ENCODE assay signal across 8 cellular contexts in genomic region chr1:117093870-117094621, GRCh38. TPM values are rescaled to one million over a fixed set of nuclear protein-coding genes. Genes with fewer than 3 reads are reported as not detected.
DNase-seq lines count a peak whose midpoint lies in the region; ATAC-seq, FAIRE-seq and TF ChIP-seq lines count a peak whose summit lies in the region.

No MANE protein-coding gene starts in this region.

- H3K9me3 Mint-ChIP-seq in CD4-positive, alpha-beta memory T cell: no peaks in the 10 kb centered on the region
- H3K9me3 Mint-ChIP-seq in T-cell (no peaks in the 10 kb centered on the region), nephron progenitor cell (no peaks in the 10 kb centered on the region)

- no peak overlapping the region for H3K27ac ChIP-seq in CD4-positive, alpha-beta memory T cell (ENCODE audit: low read depth, low read length)
- H3K27ac ChIP-seq in dorsolateral prefrontal cortex (peak overlapping the region in 57 of 59 donors; percentile 14 to 92 (median 78)), kidney (ENCODE audit: low read depth in 2 of 2, low read length in 2 of 2) (no peak overlapping the region)

- CTCF ChIA-PET in CD4-positive, alpha-beta memory T cell (lab: Charles Lee; ENCODE audit: partially characterized antibody): interaction anchor here (0.7 to 1.0 kb wide), 3 partner anchors 26 to 421 kb away, joined by 3 to 4 read pairs (median 3); partner anchors contain the start of gene TTF2
- CTCF ChIA-PET in T-cell (lab: Charles Lee): interaction anchor here (0.6 to 3.3 kb wide), 4 partner anchors 35 to 664 kb away, joined by 3 to 19 read pairs (median 4); no protein-coding TSS in a partner anchor

- TF ChIP-seq CTCF in dorsolateral prefrontal cortex (IDR thresholded peaks at IDR 0.05 in 54 of 56, conservative IDR thresholded peaks at IDR 0.05 in 2 of 56; ENCODE audit: low read depth in 1 of 56, partially characterized antibody in 56 of 56): peak in 36 of 56 donors; percentile 11 to 51 (median 28)
- TF ChIP-seq CTCF in nephron progenitor cell (IDR thresholded peaks at IDR 0.05): peak; percentile 50
- TF ChIP-seq CTCF in kidney (IDR thresholded peaks at IDR 0.05; ENCODE audit: borderline replicate concordance, extremely low read depth, insufficient read depth): no peak

- POLR2A ChIA-PET in CD4-positive, alpha-beta memory T cell (lab: Charles Lee; ENCODE audit: partially characterized antibody): interaction anchor here (1.2 to 1.3 kb wide), 3 partner anchors 27 to 34 kb away, joined by 3 to 5 read pairs (median 4); partner anchors contain the start of gene TTF2
- POLR2A ChIA-PET in T-cell (lab: Charles Lee): interaction anchor here in 1 of 2 donors (0.5 kb wide), 1 partner anchor 28 kb away, joined by 3 read pairs; no protein-coding TSS in a partner anchor

- H3K4me3 ChIP-seq in CD4-positive, alpha-beta memory T cell (ENCODE audit: low read length in 2 of 2): no peak overlapping the region
- peak overlapping the region in 1 of 59 donors; percentile 1 for H3K4me3 ChIP-seq in dorsolateral prefrontal cortex
- H3K4me3 ChIP-seq in kidney (ENCODE audit: low read length in 2 of 2): no peak overlapping the region

- H3K4me1 Mint-ChIP-seq in CD4-positive, alpha-beta memory T cell: peaks cover 1 to 8% (median 4%) of the 10 kb centered on the region in 4 donors
- H3K4me1 Mint-ChIP-seq in T-cell (peaks cover 0 to 11% (median 9%) of the 10 kb centered on the region in 3 donors), nephron progenitor cell (peaks cover 70% of the 10 kb centered on the region)

- DNase-seq in CD4-positive, alpha-beta memory T cell: peak; percentile 10 to 50 (median 28)
- DNase-seq in GM19239 (ENCODE audit: insufficient read length, low spot score) (peak; percentile 6), T-cell (peak in 18 of 34 experiments; percentile 2 to 36 (median 8)), dorsolateral prefrontal cortex (peak in 2 of 10 donors; percentile 40 to 45), nephron progenitor cell (peak; percentile 59), kidney (no peak), NCI-H1092 treated with DMSO at 0.1 percent for 48 hours (lab: John Stamatoyannopoulos, UW) (no peak)

- no peaks in the 10 kb centered on the region for H3K9me3 ChIP-seq in CD4-positive, alpha-beta memory T cell (ENCODE audit: control insufficient read depth in 1 of 2, low read length in 2 of 2)
- no peaks in the 10 kb centered on the region for H3K9me3 ChIP-seq in kidney (ENCODE audit: control insufficient read depth in 1 of 2, low read length in 2 of 2)

- H3K27me3 ChIP-seq in CD4-positive, alpha-beta memory T cell (ENCODE audit: insufficient read depth, low read length): no peaks in the 10 kb centered on the region
- H3K27me3 ChIP-seq in dorsolateral prefrontal cortex: no peaks in the 10 kb centered on the region

- H3K4me3 Mint-ChIP-seq in CD4-positive, alpha-beta memory T cell: no peak overlapping the region
- H3K4me3 Mint-ChIP-seq in T-cell: no peak overlapping the region
- H3K4me3 Mint-ChIP-seq in nephron progenitor cell: peak overlapping the region; percentile 58

- intact Hi-C loops in CD4-positive, alpha-beta memory T cell (cut with micrococcal nuclease): no loop called here
- intact Hi-C loops in dorsolateral prefrontal cortex (cut with DNase I) (loop anchor here in 1 of 2 donors (1.0 kb wide), 1 partner anchor 19 kb away; no protein-coding TSS in a partner anchor), kidney (cut with DNase I) (no loop called here)

- H3K36me3 Mint-ChIP-seq in CD4-positive, alpha-beta memory T cell: peaks cover 58 to 75% of the 10 kb centered on the region in 2 donors
- H3K36me3 Mint-ChIP-seq in T-cell (peaks cover 64% of the 10 kb centered on the region), nephron progenitor cell (ENCODE audit: low read depth) (peaks cover 49% of the 10 kb centered on the region)

- no peak overlapping the region for H3K9ac ChIP-seq in kidney (ENCODE audit: low read length in 2 of 2)

- no peaks in the 10 kb centered on the region for H3K27me3 Mint-ChIP-seq in CD4-positive, alpha-beta memory T cell
- H3K27me3 Mint-ChIP-seq in T-cell (no peaks in the 10 kb centered on the region), nephron progenitor cell (ENCODE audit: low read depth, poor library complexity) (no peaks in the 10 kb centered on the region)

- peaks cover 7% of the 10 kb centered on the region for H3K4me1 ChIP-seq in CD4-positive, alpha-beta memory T cell (ENCODE audit: insufficient read depth, low read length)
- no peaks in the 10 kb centered on the region for H3K4me1 ChIP-seq in kidney (ENCODE audit: control insufficient read depth in 1 of 2, insufficient read depth in 1 of 2, low read depth in 1 of 2, low read length in 2 of 2)

- peak overlapping the region in 6 of 7 donors; percentile 6 to 47 (median 26) for H3K27ac Mint-ChIP-seq in CD4-positive, alpha-beta memory T cell
- H3K27ac Mint-ChIP-seq in T-cell: peak overlapping the region in 1 of 2 donors; percentile 12
- H3K27ac Mint-ChIP-seq in nephron progenitor cell: peak overlapping the region; percentile 99

- peaks cover 22% of the 10 kb centered on the region for H3K36me3 ChIP-seq in CD4-positive, alpha-beta memory T cell (ENCODE audit: insufficient read depth, low read length)
- peaks cover 2 to 7% of the 10 kb centered on the region in 2 donors for H3K36me3 ChIP-seq in kidney (ENCODE audit: control insufficient read depth in 1 of 2, insufficient read depth in 2 of 2, low read length in 2 of 2)

- FAIRE-seq in GM19239 (lab: Jason Lieb, UNC) (no peak), kidney (lab: Jason Lieb, UNC) (no peak)

- peak; percentile 92 for ATAC-seq in HG03354 (IDR thresholded peaks at IDR 0.05; ENCODE audit: poor library complexity, severe bottlenecking, unreplicated experiment)
- peak; percentile 79 to 95 (median 86) for ATAC-seq in T-cell (replicated peaks in 1 of 4)

RNA-seq across cellular contexts. Expression of gene TRIM45, which starts 27.5 kb away (rescaled TPM):
- total RNA-seq in CD4-positive, alpha-beta memory T cell: under 1 TPM; 0.20 to 0.25 TPM
- under 1 TPM in 1 of 2 donors, not detected in 1; 0.11 TPM for polyA plus RNA-seq in CD4-positive, alpha-beta memory T cell
- total RNA-seq in T-cell: under 1 TPM; 0.23 to 0.65 (median 0.30) TPM
- 10 to 100 TPM in 18 of 120 experiments, 1 to 10 TPM in 102; 2.8 to 18.7 (median 7.3) TPM for total RNA-seq in dorsolateral prefrontal cortex
- total RNA-seq in kidney: 4.8 TPM
- 4.5 TPM for polyA plus RNA-seq in kidney (ENCODE audit: insufficient read depth, low read depth, low replicate concordance)

RNA-seq across cellular contexts. Expression of gene TTF2, which starts 33.9 kb away (rescaled TPM):
- total RNA-seq in CD4-positive, alpha-beta memory T cell: 10 to 100 TPM; 26.4 to 29.5 TPM
- polyA plus RNA-seq in CD4-positive, alpha-beta memory T cell: 10 to 100 TPM in 1 of 2 donors, 1 to 10 TPM in 1; 5.7 to 14.1 TPM
- total RNA-seq in T-cell: 10 to 100 TPM; 26.7 to 37.1 (median 33.8) TPM
- 10 to 100 TPM in 97 of 120 experiments, 1 to 10 TPM in 23; 6.5 to 31.5 (median 14.0) TPM for total RNA-seq in dorsolateral prefrontal cortex
- 19.0 TPM for total RNA-seq in kidney
- 4.1 TPM for polyA plus RNA-seq in kidney (ENCODE audit: insufficient read depth, low read depth, low replicate concordance)

Comparison
In these comparisons a context has a peak if more than half of its experiments do, and no peak if none do; other contexts are left out.
1. DNase-seq: peak in CD4-positive, alpha-beta memory T cell (5 of 5), GM19239 (single experiment), T-cell (18 of 34) and nephron progenitor cell (single experiment); none in kidney (single experiment) and NCI-H1092 treated with DMSO at 0.1 percent for 48 hours (single experiment).
2. H3K27ac ChIP-seq: peak in dorsolateral prefrontal cortex (57 of 59); none in CD4-positive, alpha-beta memory T cell (single experiment) and kidney (0 of 2).